21 cellular contexts compared by ENCODE assay signal in genomic region chr2:120810639-120811038, GRCh38.
"Had no signal": no experiment of that assay in that cellular context is flagged by ENCODE, and none has a peak within 500 bp of the region (broad histone marks: within the 10 kb centered on the region; RNA-seq: fewer than 3 reads in every experiment).

No MANE protein-coding gene starts in this region.

- H3K4me3 ChIP-seq: MG63 had no signal

- H3K9me2 ChIP-seq: SK-N-SH had no signal

- H3K9ac ChIP-seq: SK-N-SH had no signal

- H3K9me3 ChIP-seq: MG63, SK-N-SH had no signal

- H3K27me3 ChIP-seq: MG63 had no signal

- DNase-seq: Karpas-422, KG1, MG63, NCI-H1092, NCI-H1105 treated with DMSO at 0.1 percent for 48 hours, NCI-H1417 treated with DMSO at 0.1 percent for 48 hours, NCI-H146, NCI-H1694 treated with DMSO at 0.1 percent for 48 hours, NCI-H1930, NCI-H2081, NCI-H2171, NCI-H226, NCI-H446, NCI-H510A, NCI-H524 treated with DMSO at 0.1 percent for 48 hours, NCI-H69, NCI-H774, SHP77, SK-N-SH, SW 1271 had no signal

- H3K4me2 ChIP-seq: SK-N-SH had no signal

- H3K36me3 ChIP-seq: MG63 had no signal

- FAIRE-seq: RCC 7860 had no signal
